1 cellular context compared by ENCODE assay signal in the genomic region with DNA sequence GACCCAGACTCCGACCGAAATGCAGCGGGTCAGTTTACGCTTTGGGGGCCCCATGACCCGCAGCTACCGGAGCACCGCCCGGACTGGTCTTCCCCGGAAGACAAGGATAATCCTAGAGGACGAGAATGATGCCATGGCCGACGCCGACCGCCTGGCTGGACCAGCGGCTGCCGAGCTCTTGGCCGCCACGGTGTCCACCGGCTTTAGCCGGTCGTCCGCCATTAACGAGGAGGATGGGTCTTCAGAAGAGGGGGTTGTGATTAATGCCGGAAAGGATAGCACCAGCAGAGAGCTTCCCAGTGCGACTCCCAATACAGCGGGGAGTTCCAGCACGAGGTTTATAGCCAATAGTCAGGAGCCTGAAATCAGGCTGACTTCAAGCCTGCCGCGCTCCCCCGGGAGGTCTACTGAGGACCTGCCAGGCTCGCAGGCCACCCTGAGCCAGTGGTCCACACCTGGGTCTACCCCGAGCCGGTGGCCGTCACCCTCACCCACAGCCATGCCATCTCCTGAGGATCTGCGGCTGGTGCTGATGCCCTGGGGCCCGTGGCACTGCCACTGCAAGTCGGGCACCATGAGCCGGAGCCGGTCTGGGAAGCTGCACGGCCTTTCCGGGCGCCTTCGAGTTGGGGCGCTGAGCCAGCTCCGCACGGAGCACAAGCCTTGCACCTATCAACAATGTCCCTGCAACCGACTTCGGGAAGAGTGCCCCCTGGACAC.
TF ChIP-seq lines count a peak whose summit lies in the region.

No MANE protein-coding gene starts in this region.

TF ChIP-seq in K562, 482 proteins besides CTCF, POLR2A, EP300 and RAD21 (continued from another document and continues in another):
- TF ChIP-seq PATZ1 (CRISPR knock-in tag; IDR thresholded peaks at IDR 0.05; ENCODE audit: borderline replicate concordance) (no peak), EP400 (IDR thresholded peaks at IDR 0.05) (no peak), ZC3H8 (IDR thresholded peaks at IDR 0.05) (no peak), SMAD3 (CRISPR knock-in tag; conservative IDR thresholded peaks at IDR 0.05) (no peak), HMGN3 (IDR thresholded peaks at IDR 0.05; ENCODE audit: borderline replicate concordance, extremely low read depth, insufficient read length, low read depth, low read length) (peak; percentile 18), BDP1 (IDR thresholded peaks at IDR 0.05; ENCODE audit: insufficient read depth, insufficient read length) (no peak), IRF9 (tag; IDR thresholded peaks at IDR 0.05) (no peak), NFYB (IDR thresholded peaks at IDR 0.05; ENCODE audit: extremely low read depth, insufficient read length) (no peak), MCM3 (IDR thresholded peaks at IDR 0.05) (no peak), HDAC1 (IDR thresholded peaks at IDR 0.05) (no peak), PML (IDR thresholded peaks at IDR 0.05; ENCODE audit: low read length) (no peak), HCFC1 (IDR thresholded peaks at IDR 0.05; ENCODE audit: low read depth, low read length) (no peak), ZNF668 (CRISPR knock-in tag; IDR thresholded peaks at IDR 0.05) (no peak), MEIS2 (IDR thresholded peaks at IDR 0.05; ENCODE audit: partially characterized antibody) (no peak), TFE3 (CRISPR knock-in tag; IDR thresholded peaks at IDR 0.05) (no peak), CREB1 (IDR thresholded peaks at IDR 0.05) (no peak), CREB1 (CRISPR knock-in tag; IDR thresholded peaks at IDR 0.05) (no peak), HMG20A (CRISPR knock-in tag; conservative IDR thresholded peaks at IDR 0.05) (no peak), ZNF644 (tag; IDR thresholded peaks at IDR 0.05; ENCODE audit: low read depth) (no peak), ZNF143 (CRISPR knock-in tag; IDR thresholded peaks at IDR 0.05) (no peak), ZNF655 (CRISPR knock-in tag; IDR thresholded peaks at IDR 0.05) (no peak), CBFA2T3 (IDR thresholded peaks at IDR 0.05) (no peak), KDM2B (CRISPR knock-in tag; IDR thresholded peaks at IDR 0.05) (no peak), RERE (CRISPR knock-in tag; IDR thresholded peaks at IDR 0.05; ENCODE audit: borderline replicate concordance) (no peak), GATAD2A (IDR thresholded peaks at IDR 0.05) (no peak), KAT7 (CRISPR knock-in tag; IDR thresholded peaks at IDR 0.05; ENCODE audit: borderline replicate concordance) (no peak), MAX (CRISPR knock-in tag; IDR thresholded peaks at IDR 0.05) (peak; percentile 44), KLF1 (tag; IDR thresholded peaks at IDR 0.05) (no peak)
- TF ChIP-seq, protein P1, sequence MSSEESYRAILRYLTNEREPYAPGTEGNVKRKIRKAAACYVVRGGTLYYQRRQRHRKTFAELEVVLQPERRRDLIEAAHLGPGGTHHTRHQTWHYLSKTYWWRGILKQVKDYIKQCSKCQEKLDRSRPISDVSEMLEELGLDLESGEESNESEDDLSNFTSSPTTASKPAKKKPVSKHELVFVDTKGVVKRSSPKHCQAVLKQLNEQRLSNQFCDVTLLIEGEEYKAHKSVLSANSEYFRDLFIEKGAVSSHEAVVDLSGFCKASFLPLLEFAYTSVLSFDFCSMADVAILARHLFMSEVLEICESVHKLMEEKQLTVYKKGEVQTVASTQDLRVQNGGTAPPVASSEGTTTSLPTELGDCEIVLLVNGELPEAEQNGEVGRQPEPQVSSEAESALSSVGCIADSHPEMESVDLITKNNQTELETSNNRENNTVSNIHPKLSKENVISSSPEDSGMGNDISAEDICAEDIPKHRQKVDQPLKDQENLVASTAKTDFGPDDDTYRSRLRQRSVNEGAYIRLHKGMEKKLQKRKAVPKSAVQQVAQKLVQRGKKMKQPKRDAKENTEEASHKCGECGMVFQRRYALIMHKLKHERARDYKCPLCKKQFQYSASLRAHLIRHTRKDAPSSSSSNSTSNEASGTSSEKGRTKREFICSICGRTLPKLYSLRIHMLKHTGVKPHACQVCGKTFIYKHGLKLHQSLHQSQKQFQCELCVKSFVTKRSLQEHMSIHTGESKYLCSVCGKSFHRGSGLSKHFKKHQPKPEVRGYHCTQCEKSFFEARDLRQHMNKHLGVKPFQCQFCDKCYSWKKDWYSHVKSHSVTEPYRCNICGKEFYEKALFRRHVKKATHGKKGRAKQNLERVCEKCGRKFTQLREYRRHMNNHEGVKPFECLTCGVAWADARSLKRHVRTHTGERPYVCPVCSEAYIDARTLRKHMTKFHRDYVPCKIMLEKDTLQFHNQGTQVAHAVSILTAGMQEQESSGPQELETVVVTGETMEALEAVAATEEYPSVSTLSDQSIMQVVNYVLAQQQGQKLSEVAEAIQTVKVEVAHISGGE (CRISPR knock-in tag; IDR thresholded peaks at IDR 0.05), result no peak
- TF ChIP-seq, protein P2, sequence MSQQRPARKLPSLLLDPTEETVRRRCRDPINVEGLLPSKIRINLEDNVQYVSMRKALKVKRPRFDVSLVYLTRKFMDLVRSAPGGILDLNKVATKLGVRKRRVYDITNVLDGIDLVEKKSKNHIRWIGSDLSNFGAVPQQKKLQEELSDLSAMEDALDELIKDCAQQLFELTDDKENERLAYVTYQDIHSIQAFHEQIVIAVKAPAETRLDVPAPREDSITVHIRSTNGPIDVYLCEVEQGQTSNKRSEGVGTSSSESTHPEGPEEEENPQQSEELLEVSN (IDR thresholded peaks at IDR 0.05; ENCODE audit: borderline replicate concordance in 1 of 2, extremely low read depth in 1 of 2, insufficient read depth in 1 of 2, insufficient read length in 1 of 2, low read depth in 1 of 2, low read length in 1 of 2, poor library complexity in 1 of 2, severe bottlenecking in 1 of 2), result peak; percentile 47 to 62
- TF ChIP-seq, protein P3, sequence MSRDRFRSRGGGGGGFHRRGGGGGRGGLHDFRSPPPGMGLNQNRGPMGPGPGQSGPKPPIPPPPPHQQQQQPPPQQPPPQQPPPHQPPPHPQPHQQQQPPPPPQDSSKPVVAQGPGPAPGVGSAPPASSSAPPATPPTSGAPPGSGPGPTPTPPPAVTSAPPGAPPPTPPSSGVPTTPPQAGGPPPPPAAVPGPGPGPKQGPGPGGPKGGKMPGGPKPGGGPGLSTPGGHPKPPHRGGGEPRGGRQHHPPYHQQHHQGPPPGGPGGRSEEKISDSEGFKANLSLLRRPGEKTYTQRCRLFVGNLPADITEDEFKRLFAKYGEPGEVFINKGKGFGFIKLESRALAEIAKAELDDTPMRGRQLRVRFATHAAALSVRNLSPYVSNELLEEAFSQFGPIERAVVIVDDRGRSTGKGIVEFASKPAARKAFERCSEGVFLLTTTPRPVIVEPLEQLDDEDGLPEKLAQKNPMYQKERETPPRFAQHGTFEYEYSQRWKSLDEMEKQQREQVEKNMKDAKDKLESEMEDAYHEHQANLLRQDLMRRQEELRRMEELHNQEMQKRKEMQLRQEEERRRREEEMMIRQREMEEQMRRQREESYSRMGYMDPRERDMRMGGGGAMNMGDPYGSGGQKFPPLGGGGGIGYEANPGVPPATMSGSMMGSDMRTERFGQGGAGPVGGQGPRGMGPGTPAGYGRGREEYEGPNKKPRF (IDR thresholded peaks at IDR 0.05; ENCODE audit: low read depth, low read length), result no peak
- TF ChIP-seq, protein P4, sequence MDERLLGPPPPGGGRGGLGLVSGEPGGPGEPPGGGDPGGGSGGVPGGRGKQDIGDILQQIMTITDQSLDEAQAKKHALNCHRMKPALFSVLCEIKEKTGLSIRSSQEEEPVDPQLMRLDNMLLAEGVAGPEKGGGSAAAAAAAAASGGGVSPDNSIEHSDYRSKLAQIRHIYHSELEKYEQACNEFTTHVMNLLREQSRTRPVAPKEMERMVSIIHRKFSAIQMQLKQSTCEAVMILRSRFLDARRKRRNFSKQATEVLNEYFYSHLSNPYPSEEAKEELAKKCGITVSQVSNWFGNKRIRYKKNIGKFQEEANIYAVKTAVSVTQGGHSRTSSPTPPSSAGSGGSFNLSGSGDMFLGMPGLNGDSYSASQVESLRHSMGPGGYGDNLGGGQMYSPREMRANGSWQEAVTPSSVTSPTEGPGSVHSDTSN (CRISPR knock-in tag; IDR thresholded peaks at IDR 0.05; ENCODE audit: low read depth), result no peak
- TF ChIP-seq, protein P4 (tag; conservative IDR thresholded peaks at IDR 0.05; ENCODE audit: low read depth), result no peak
